ENCODE assay signal across 2 cellular contexts in genomic region chr1:164188507-164188906, GRCh38.
TF ChIP-seq lines count a peak whose summit lies in the region.

No MANE protein-coding gene starts in this region.

TF ChIP-seq in HCT116, 20 proteins besides CTCF, POLR2A, EP300 and RAD21:
- peak; percentile 20 for TF ChIP-seq TCF7L2 (IDR thresholded peaks at IDR 0.05; ENCODE audit: borderline replicate concordance, extremely low read depth, insufficient read depth, insufficient read length)
- no peak for TF ChIP-seq SIN3A (IDR thresholded peaks at IDR 0.05; ENCODE audit: low read depth)

TF ChIP-seq in H1, 55 proteins besides CTCF, POLR2A, EP300 and RAD21:
- TF ChIP-seq SUZ12 (IDR thresholded peaks at IDR 0.05; ENCODE audit: low read length), result no peak
- TF ChIP-seq, protein P1, sequence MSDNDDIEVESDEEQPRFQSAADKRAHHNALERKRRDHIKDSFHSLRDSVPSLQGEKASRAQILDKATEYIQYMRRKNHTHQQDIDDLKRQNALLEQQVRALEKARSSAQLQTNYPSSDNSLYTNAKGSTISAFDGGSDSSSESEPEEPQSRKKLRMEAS (IDR thresholded peaks at IDR 0.05), result no peak
- TF ChIP-seq CEBPB (IDR thresholded peaks at IDR 0.05; ENCODE audit: low read depth, low read length), result no peak
- TF ChIP-seq, protein P2, sequence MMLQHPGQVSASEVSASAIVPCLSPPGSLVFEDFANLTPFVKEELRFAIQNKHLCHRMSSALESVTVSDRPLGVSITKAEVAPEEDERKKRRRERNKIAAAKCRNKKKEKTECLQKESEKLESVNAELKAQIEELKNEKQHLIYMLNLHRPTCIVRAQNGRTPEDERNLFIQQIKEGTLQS (IDR thresholded peaks at IDR 0.05; ENCODE audit: insufficient read depth, low read depth, low read length), result no peak
- TF ChIP-seq RBBP5 (IDR thresholded peaks at IDR 0.05; ENCODE audit: borderline replicate concordance, low read depth, low read length), result no peak
- no peak for TF ChIP-seq KDM5A (IDR thresholded peaks at IDR 0.05; ENCODE audit: low read length)
- TF ChIP-seq NANOG (IDR thresholded peaks at IDR 0.05; ENCODE audit: insufficient read depth, low read depth, low read length, poor library complexity, severe bottlenecking), result no peak
- TF ChIP-seq RXRA (IDR thresholded peaks at IDR 0.05; ENCODE audit: insufficient read depth, low read depth, low read length), result no peak
- no peak for TF ChIP-seq SP2 (IDR thresholded peaks at IDR 0.05; ENCODE audit: low read length)
- TF ChIP-seq TEAD4 (IDR thresholded peaks at IDR 0.05; ENCODE audit: low read depth, low read length), result no peak
- no peak for TF ChIP-seq EGR1 (IDR thresholded peaks at IDR 0.05; ENCODE audit: borderline replicate concordance, low read depth, low read length)
- TF ChIP-seq KDM4A (IDR thresholded peaks at IDR 0.05; ENCODE audit: low read depth, low read length, severe bottlenecking), result no peak
TF ChIP-seq in H1: peak in this region for 0.
